ENCODE assay signal across 8 cellular contexts in genomic region chr10:95693331-95693667, GRCh38. TPM values are rescaled to one million over a fixed set of nuclear protein-coding genes. Genes with fewer than 3 reads are reported as not detected.
DNase-seq lines count a peak whose midpoint lies in the region; ATAC-seq and TF ChIP-seq lines count a peak whose summit lies in the region.

No MANE protein-coding gene starts in this region.

- H3K9me3 ChIP-seq in BE2C (no peaks in the 10 kb centered on the region), thymus (ENCODE audit: control insufficient read depth) (no peaks in the 10 kb centered on the region)

- ATAC-seq in HG02759 (IDR thresholded peaks at IDR 0.05; ENCODE audit: unreplicated experiment) (peak; percentile 1), GM19463 (IDR thresholded peaks at IDR 0.05; ENCODE audit: unreplicated experiment) (no peak), HG03159 (IDR thresholded peaks at IDR 0.05; ENCODE audit: unreplicated experiment) (no peak)

- H3K4me1 ChIP-seq in BE2C (no peaks in the 10 kb centered on the region), thymus (ENCODE audit: control insufficient read depth, insufficient read depth, low read length) (peaks cover 5% of the 10 kb centered on the region)

- H3K27ac ChIP-seq in angular gyrus (ENCODE audit: low read depth, low read length) (peak overlapping the region; percentile 20), layer of hippocampus (ENCODE audit: low read depth, low read length) (peak overlapping the region; percentile 64), thymus (ENCODE audit: low read depth) (peak overlapping the region; percentile 33)

- H3K36me3 ChIP-seq in BE2C (no peaks in the 10 kb centered on the region; the same call in 1 of the 2 replicates), thymus (ENCODE audit: control insufficient read depth, insufficient read depth) (no peaks in the 10 kb centered on the region)

- 9% methylated on average over 9 of the region's 9 CpGs for WGBS in thymus

- H3K4me3 ChIP-seq in BE2C (ENCODE audit: low read depth, low read length), result peak overlapping the region; percentile 95
- H3K4me3 ChIP-seq in thymus (ENCODE audit: low read length), result peak overlapping the region; percentile 69

- H3K27me3 ChIP-seq in BE2C (no peaks in the 10 kb centered on the region), layer of hippocampus (ENCODE audit: control insufficient read depth, insufficient read depth, low read length) (no peaks in the 10 kb centered on the region), thymus (ENCODE audit: control insufficient read depth, insufficient read depth) (no peaks in the 10 kb centered on the region)

- DNase-seq in BE2C (no peak), NCI-H2227 treated with DMSO at 0.1 percent for 48 hours (lab: John Stamatoyannopoulos, UW) (no peak)

- TF ChIP-seq CTCF in BE2C (IDR thresholded peaks at IDR 0.05; ENCODE audit: low read depth, low read length), result no peak

RNA-seq across cellular contexts. Expression of gene TCTN3, which starts 0.4 kb away (rescaled TPM):
- 29.3 TPM for polyA plus RNA-seq in BE2C (2012; ENCODE audit: insufficient read depth, insufficient read length, low read depth)
- polyA plus RNA-seq in thymus, result 20.4 TPM

RNA-seq across cellular contexts. Expression of gene ALDH18A1, which starts 36.8 kb away (rescaled TPM):
- 58.8 TPM for polyA plus RNA-seq in BE2C (2012; ENCODE audit: insufficient read depth, insufficient read length, low read depth)
- 16.5 TPM for polyA plus RNA-seq in thymus
